2 cellular contexts compared by ENCODE assay signal in genomic region chr4:87304659-87305277, GRCh38.
TF ChIP-seq lines count a peak whose summit lies in the region.

No MANE protein-coding gene starts in this region.

TF ChIP-seq in IMR-90, 13 proteins besides CTCF, POLR2A, EP300 and RAD21:
- TF ChIP-seq USF2 (IDR thresholded peaks at IDR 0.05; ENCODE audit: low read depth, low read length) (no peak), RCOR1 (IDR thresholded peaks at IDR 0.05; ENCODE audit: insufficient replicate concordance, low read length) (no peak), MAFK (IDR thresholded peaks at IDR 0.05; ENCODE audit: low read depth, low read length) (no peak), RFX5 (IDR thresholded peaks at IDR 0.05; ENCODE audit: low read depth, low read length) (no peak), NFE2L2 (IDR thresholded peaks at IDR 0.05; ENCODE audit: low read depth, low read length) (no peak), MXI1 (IDR thresholded peaks at IDR 0.05; ENCODE audit: borderline replicate concordance, low read depth, low read length) (no peak), SMC3 (IDR thresholded peaks at IDR 0.05; ENCODE audit: low read depth, low read length) (no peak), CHD1 (IDR thresholded peaks at IDR 0.05; ENCODE audit: low read depth, low read length) (no peak), CEBPB (IDR thresholded peaks at IDR 0.05; ENCODE audit: low read depth, low read length) (no peak), ELK1 (IDR thresholded peaks at IDR 0.05; ENCODE audit: borderline replicate concordance, low read depth, low read length) (no peak), MAZ (IDR thresholded peaks at IDR 0.05; ENCODE audit: borderline replicate concordance, low read depth, low read length) (no peak), FOS (IDR thresholded peaks at IDR 0.05; ENCODE audit: low read depth, low read length) (no peak), BHLHE40 (IDR thresholded peaks at IDR 0.05; ENCODE audit: low read depth, low read length) (no peak)

TF ChIP-seq in K562, 482 proteins besides CTCF, POLR2A, EP300 and RAD21:
- TF ChIP-seq PBX2 (CRISPR knock-in tag; IDR thresholded peaks at IDR 0.05; ENCODE audit: low read depth) (no peak), PBX2 (tag; conservative IDR thresholded peaks at IDR 0.05; ENCODE audit: low read depth) (peak; percentile 76), PKNOX1 (IDR thresholded peaks at IDR 0.05) (peak; percentile 58), ZNF280A (IDR thresholded peaks at IDR 0.05; ENCODE audit: low read depth, partially characterized antibody) (no peak), MEIS2 (IDR thresholded peaks at IDR 0.05; ENCODE audit: partially characterized antibody) (peak; percentile 76)
